2 cellular contexts compared by ENCODE assay signal in genomic region chr9:136313111-136314055, GRCh38.
TF ChIP-seq lines count a peak whose summit lies in the region.

No MANE protein-coding gene starts in this region.

TF ChIP-seq in GM23338, 12 proteins besides CTCF, POLR2A, EP300 and RAD21 (continued from another document):
- no peak for TF ChIP-seq REST (IDR thresholded peaks at IDR 0.05; ENCODE audit: unreplicated experiment)
- no peak for TF ChIP-seq CREB1 (CRISPR knock-in tag; IDR thresholded peaks at IDR 0.05; ENCODE audit: low read depth)
- no peak for TF ChIP-seq EZH2 (IDR thresholded peaks at IDR 0.05; ENCODE audit: low read depth, unreplicated experiment)

TF ChIP-seq in SK-N-SH, 30 proteins besides CTCF, POLR2A, EP300 and RAD21 (continued from another document):
- no peak for TF ChIP-seq USF1 (IDR thresholded peaks at IDR 0.05; ENCODE audit: borderline replicate concordance, low read depth)
